ENCODE assay signal across 1 cellular context in genomic region chr18:65754121-65754520, GRCh38.
TF ChIP-seq lines count a peak whose summit lies in the region.

No MANE protein-coding gene starts in this region.

TF ChIP-seq in GM23338, 12 proteins besides CTCF, POLR2A, EP300 and RAD21 (continued from another document):
- no peak for TF ChIP-seq REST (IDR thresholded peaks at IDR 0.05; ENCODE audit: unreplicated experiment)
- TF ChIP-seq STAT1 (IDR thresholded peaks at IDR 0.05; ENCODE audit: unreplicated experiment), result no peak
- TF ChIP-seq CREB1 (CRISPR knock-in tag; IDR thresholded peaks at IDR 0.05; ENCODE audit: low read depth), result no peak
- TF ChIP-seq JUNB (IDR thresholded peaks at IDR 0.05; ENCODE audit: unreplicated experiment), result no peak
